ENCODE assay signal across 9 cellular contexts in the genomic region with DNA sequence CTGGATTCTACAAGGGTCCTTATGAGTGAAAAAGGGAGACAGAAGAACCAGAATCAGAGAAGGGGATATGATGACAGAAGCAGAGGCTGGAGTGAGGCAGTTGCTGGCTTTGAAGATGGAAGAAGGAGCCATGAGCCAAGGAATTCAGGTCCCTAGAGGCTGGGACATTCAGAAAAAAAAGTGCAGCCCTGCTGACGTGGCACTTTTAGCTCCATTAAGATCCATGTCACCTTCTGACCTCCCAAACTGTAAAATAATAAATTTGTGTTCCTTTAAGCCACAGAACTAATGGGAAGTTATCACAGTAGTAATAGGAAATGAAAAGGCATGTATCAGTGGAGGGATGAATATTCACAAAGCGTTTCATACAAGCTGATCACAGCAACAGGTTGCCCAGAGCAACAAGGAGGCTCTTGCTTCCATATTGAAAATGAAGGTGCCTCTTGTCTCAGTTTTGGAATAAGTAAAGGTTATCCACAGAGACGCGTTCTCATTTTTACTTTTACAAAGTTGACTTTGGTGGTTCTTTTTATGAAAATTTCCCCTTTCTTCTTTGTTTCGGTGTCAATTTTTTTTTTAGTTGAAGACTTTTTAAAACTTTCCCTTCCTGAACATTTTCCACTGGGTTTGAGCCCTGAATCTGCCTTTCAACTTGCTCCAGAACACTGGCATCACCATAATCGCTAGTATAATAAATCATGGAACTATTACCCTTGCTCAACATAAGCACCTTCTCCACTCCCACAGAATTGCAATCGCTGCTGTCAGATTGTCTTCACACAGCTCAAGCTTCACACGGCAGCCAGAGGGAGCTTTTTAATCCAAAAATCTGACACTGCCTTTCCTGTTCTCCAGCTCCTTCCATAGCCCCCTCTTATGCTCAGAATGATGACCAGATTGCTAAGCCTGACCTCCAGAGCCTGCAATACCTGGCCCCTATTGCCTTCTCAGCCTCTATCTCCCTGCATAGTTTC.
DNase-seq lines count a peak whose midpoint lies in the region; ATAC-seq and TF ChIP-seq lines count a peak whose summit lies in the region.
"Had no signal": no experiment of that assay in that cellular context is flagged by ENCODE, and none has a peak within 500 bp of the region (broad histone marks: within the 10 kb centered on the region; RNA-seq: fewer than 3 reads in every experiment).

No MANE protein-coding gene starts in this region.

- TF ChIP-seq CTCF in A673 (conservative IDR thresholded peaks at IDR 0.05; ENCODE audit: low read depth, low read length) (0 out of 2 replicates have a peak, but pooled peaks have one; percentile 13), tibial nerve (IDR thresholded peaks at IDR 0.05) (no peak), upper lobe of left lung (IDR thresholded peaks at IDR 0.05) (no peak)

- no TSS peak for BruUV-seq in A673 (replicated peaks; lab: Mats Ljungman, UMichigan)

- POLR2A ChIA-PET in A673 (lab: Charles Lee; ENCODE audit: low non-redundant PET) = no interaction called here

- TF ChIP-seq POLR2A in tibial nerve (IDR thresholded peaks at IDR 0.05) = no peak
- no peak for TF ChIP-seq POLR2A in upper lobe of left lung (IDR thresholded peaks at IDR 0.05)

- H3K4me3 Mint-ChIP-seq in activated naive CD8-positive, alpha-beta T cell = no peak overlapping the region
- H3K4me3 Mint-ChIP-seq: memory B cell had no signal

- TF ChIP-seq EP300 in tibial nerve (IDR thresholded peaks at IDR 0.05) (no peak), upper lobe of left lung (IDR thresholded peaks at IDR 0.05) (no peak)

- no peaks in the 10 kb centered on the region for H3K27me3 ChIP-seq in A673 (replicated peaks; ENCODE audit: insufficient read depth, low read depth, low read length, poor library complexity)
- no peaks in the 10 kb centered on the region for H3K27me3 ChIP-seq in tibial nerve
- H3K27me3 ChIP-seq in upper lobe of left lung = no peaks in the 10 kb centered on the region

- WGBS in tibial nerve, 2 donors = 64 to 74% methylated on average over 8 of the region's 8 CpGs
- 56 to 66% methylated on average over 8 of the region's 8 CpGs for WGBS in upper lobe of left lung, 2 donors

- intact Hi-C loops in A673 (cut with micrococcal nuclease; ENCODE audit: unreplicated experiment) = no loop called here

- H3K9me3 ChIP-seq in A673 (ENCODE audit: low read depth, low read length, poor library complexity, severe bottlenecking) (no peaks in the 10 kb centered on the region), tibial nerve (no peaks in the 10 kb centered on the region), upper lobe of left lung (no peaks in the 10 kb centered on the region)

- CTCF ChIA-PET in A673 (lab: Charles Lee) = no interaction called here

- peak; percentile 40 for ATAC-seq in GM18519 (IDR thresholded peaks at IDR 0.05; ENCODE audit: low FRiP score, unreplicated experiment)
- peak; percentile 46 for ATAC-seq in HG02885 (IDR thresholded peaks at IDR 0.05; ENCODE audit: poor library complexity, unreplicated experiment)
- ATAC-seq in upper lobe of left lung (ENCODE audit: low FRiP score in 2 of 2) = no peak

- H3K27ac ChIP-seq in A673 (ENCODE audit: low read depth, low read length, poor library complexity, severe bottlenecking) (no peak overlapping the region), tibial nerve (no peak overlapping the region), upper lobe of left lung (no peak overlapping the region)

- no peak for DNase-seq in A673 (ENCODE audit: low spot score)
- no peak for DNase-seq in germinal center (ENCODE audit: low spot score)
- DNase-seq in NK-92 (lab: John Stamatoyannopoulos, UW; ENCODE audit: unreplicated experiment) = no peak
- DNase-seq in tibial nerve (ENCODE audit: low spot score in 2 of 2) = no peak
- DNase-seq in upper lobe of left lung = no peak

- peak overlapping the region; percentile 43 for H3K27ac Mint-ChIP-seq in activated naive CD8-positive, alpha-beta T cell
- H3K27ac Mint-ChIP-seq: memory B cell had no signal

- H3K4me1 Mint-ChIP-seq in activated naive CD8-positive, alpha-beta T cell (ENCODE audit: low read depth) = peaks cover 39% of the 10 kb centered on the region

- no peaks in the 10 kb centered on the region for H3K9me3 Mint-ChIP-seq in activated naive CD8-positive, alpha-beta T cell (ENCODE audit: low read depth)
- H3K9me3 Mint-ChIP-seq: memory B cell had no signal

- H3K4me1 ChIP-seq in A673 (ENCODE audit: insufficient read depth, low read length, poor library complexity, severe bottlenecking) (no peaks in the 10 kb centered on the region), tibial nerve (no peaks in the 10 kb centered on the region), upper lobe of left lung (peaks cover 0 to 7% (median 3%) of the 10 kb centered on the region in 4 donors)

- no peaks in the 10 kb centered on the region for H3K27me3 Mint-ChIP-seq in activated naive CD8-positive, alpha-beta T cell

- H3K36me3 ChIP-seq in A673 (ENCODE audit: insufficient read depth, low read length, poor library complexity, severe bottlenecking) = no peaks in the 10 kb centered on the region
- no peaks in the 10 kb centered on the region for H3K36me3 ChIP-seq in tibial nerve
- H3K36me3 ChIP-seq in upper lobe of left lung = no peaks in the 10 kb centered on the region

- no peaks in the 10 kb centered on the region for H3K36me3 Mint-ChIP-seq in activated naive CD8-positive, alpha-beta T cell
- H3K36me3 Mint-ChIP-seq: memory B cell had no signal

- H3K4me3 ChIP-seq in A673 (ENCODE audit: low read depth, low read length, poor library complexity, severe bottlenecking) (no peak overlapping the region), tibial nerve (no peak overlapping the region), upper lobe of left lung (no peak overlapping the region)

Comparison
In these comparisons a context has a peak if more than half of its experiments do, and no peak if none do; other contexts are left out.
1. ATAC-seq: peak in GM18519 (single experiment) and HG02885 (single experiment); none in upper lobe of left lung (0 of 2).